In the genomic region with DNA sequence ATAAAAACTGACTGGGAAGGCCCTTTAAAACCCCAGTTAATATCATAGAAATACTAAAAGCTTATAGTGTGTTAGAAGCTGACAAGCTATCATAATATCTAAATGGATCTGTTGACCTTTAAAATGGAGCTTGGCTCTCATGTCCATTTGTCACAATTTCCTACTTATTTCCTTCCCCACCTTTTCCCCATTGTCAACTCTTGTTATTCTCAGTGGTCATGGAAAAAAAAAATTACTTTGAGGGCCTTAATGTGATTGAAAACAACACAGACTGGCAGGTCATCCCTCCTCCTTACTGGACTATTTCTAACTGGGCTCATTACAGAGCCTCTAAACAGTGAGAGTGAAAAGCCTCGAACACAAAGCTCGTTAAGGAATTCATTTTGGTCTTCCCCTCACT, we compare ENCODE assay signal across 14 cellular contexts.
"Had no signal": no experiment of that assay in that cellular context is flagged by ENCODE, and none has a peak within 500 bp of the region (broad histone marks: within the 10 kb centered on the region; RNA-seq: fewer than 3 reads in every experiment).

No MANE protein-coding gene starts in this region.

- H3K36me3 ChIP-seq: ascending aorta, breast epithelium, pancreas had no signal

- H3K27ac ChIP-seq: ascending aorta, pancreas had no signal

- ATAC-seq: naive thymus-derived CD4-positive, alpha-beta T cell; pancreas; stimulated activated memory B cell treated with anti-CD40 and anti-IgM and Interleukin-4, amounts not matched to agents 10 μg/mL and 1 μg/mL and 100 μg/mL, for 72 hours had no signal

- H3K4me3 ChIP-seq: ascending aorta, breast epithelium, dorsolateral prefrontal cortex, pancreas had no signal

- DNase-seq: activated CD4-positive, CD25-positive, alpha-beta regulatory T cell treated with anti-CD3 and anti-CD28 coated beads, Interleukin-2, amount 50 U/mL, for 72 hours; dorsolateral prefrontal cortex; endodermal cell; erythroblast; kidney glomerular epithelial cell; mammary epithelial cell; naive thymus-derived CD4-positive, alpha-beta T cell; pancreas; stimulated activated CD4-positive, alpha-beta T cell treated with anti-CD3 and anti-CD28 coated beads, Interleukin-2, amount 100 ng/mL, for 48 hours; T1000; trophoblast cell had no signal

- H3K4me1 ChIP-seq: ascending aorta, breast epithelium, pancreas had no signal

- H3K9me3 ChIP-seq: ascending aorta, breast epithelium, pancreas had no signal

- H3K27me3 ChIP-seq: ascending aorta, breast epithelium, dorsolateral prefrontal cortex, pancreas had no signal

- FAIRE-seq: pancreas had no signal
